Comparison of ENCODE assay signal across 36 cellular contexts in genomic region chr1:168697376-168697775, GRCh38. TPM values are rescaled to one million over a fixed set of nuclear protein-coding genes. Genes with fewer than 3 reads are reported as not detected.
"Had no signal": no experiment of that assay in that cellular context is flagged by ENCODE, and none has a peak within 500 bp of the region (broad histone marks: within the 10 kb centered on the region; RNA-seq: fewer than 3 reads in every experiment).

No MANE protein-coding gene starts in this region.

- H3K9me3 ChIP-seq: ascending aorta, Peyer's patch, SJSA1, SK-N-SH had no signal

- H3K9ac ChIP-seq: SK-N-SH had no signal

- H3K27ac ChIP-seq: ascending aorta, Peyer's patch, SJSA1, VCaP had no signal

- H3K27me3 ChIP-seq: ascending aorta, Peyer's patch, SJSA1 had no signal

- H3K9me2 ChIP-seq: SK-N-SH had no signal

- ATAC-seq: activated CD8-positive, alpha-beta T cell treated with anti-CD3 and anti-CD28 coated beads for 36 hours; activated T-cell treated with anti-CD3 and anti-CD28 coated beads, Interleukin-2, amount 50 U/mL, for 72 hours; activated T-helper 17 cell treated with anti-CD3 and anti-CD28 coated beads, Interleukin-2, amount 50 U/mL, for 72 hours; PC-3 had no signal

- H3K4me1 ChIP-seq: ascending aorta, Peyer's patch, SJSA1 had no signal

- H3K4me2 ChIP-seq: SK-N-SH had no signal

- H3K36me3 ChIP-seq: ascending aorta, Peyer's patch, SJSA1 had no signal

- H3K4me3 Mint-ChIP-seq: activated B cell treated with CpG ODN at 0.5 μM for 24 hours; activated CD8-positive, alpha-beta T cell treated with anti-CD3 and anti-CD28 coated beads for 36 hours; activated naive CD8-positive, alpha-beta T cell treated with anti-CD3 and anti-CD28 coated beads for 36 hours; activated T-cell treated with anti-CD3 and anti-CD28 coated beads, Interleukin-2, amount 50 U/mL, for 72 hours; activated T-helper 17 cell treated with anti-CD3 and anti-CD28 coated beads, Interleukin-2, amount 50 U/mL, for 72 hours; brain; T-helper 1 cell treated with Interleukin-12 subunit alpha and Interleukin-12 subunit beta and Interleukin-4 antibody, amounts not matched to agents 30 μg/mL and 1 μg/mL, for 36 hours had no signal

- H3K36me3 Mint-ChIP-seq: activated naive CD8-positive, alpha-beta T cell treated with anti-CD3 and anti-CD28 coated beads for 36 hours; brain had no signal

- H3K4me1 Mint-ChIP-seq: activated B cell treated with CpG ODN at 0.5 μM for 24 hours; activated naive CD8-positive, alpha-beta T cell treated with anti-CD3 and anti-CD28 coated beads for 36 hours; activated T-helper 17 cell treated with anti-CD3 and anti-CD28 coated beads, Interleukin-2, amount 50 U/mL, for 72 hours had no signal

- H3K4me3 ChIP-seq: ascending aorta, Peyer's patch, SJSA1 had no signal

- DNase-seq: activated B cell treated with CpG ODN at 0.5 μM for 24 hours; activated CD4-positive, alpha-beta T cell treated with anti-CD3 and anti-CD28 coated beads for 4 hours; activated CD4-positive, alpha-beta T cell treated with anti-CD3 and anti-CD28 coated beads, Interleukin-2, amount 50 U/mL, for 4 hours; activated CD4-positive, CD25-positive, alpha-beta regulatory T cell treated with anti-CD3 and anti-CD28 coated beads, Interleukin-2, amount 50 U/mL, for 72 hours; activated CD8-positive, alpha-beta T cell treated with anti-CD3 and anti-CD28 coated beads for 36 hours; activated effector memory CD4-positive, alpha-beta T cell treated with anti-CD3 and anti-CD28 coated beads, Interleukin-2, amount 50 U/mL, for 16 hours; activated naive CD4-positive, alpha-beta T cell; activated naive CD4-positive, alpha-beta T cell treated with anti-CD3 and anti-CD28 coated beads, Interleukin-2, amount 50 U/mL, for 16 hours; activated naive CD8-positive, alpha-beta T cell treated with anti-CD3 and anti-CD28 coated beads for 36 hours; activated T-cell treated with anti-CD3 and anti-CD28 coated beads, Interleukin-2, amount 50 U/mL, for 1 hour; activated T-cell treated with anti-CD3 and anti-CD28 coated beads, Interleukin-2, amount 50 U/mL, for 72 hours; amygdala; caudate nucleus; cerebellar nuclear complex; NCI-H1105 treated with DMSO at 0.1 percent for 48 hours; NCI-H1436; NCI-H1694; NCI-H1930; NCI-H2081 treated with DMSO at 0.1 percent for 48 hours; NCI-H345; NCI-H524 treated with DMSO at 0.1 percent for 48 hours; PC-3; Peyer's patch; RPMI8226; SHP77 treated with DMSO at 0.1 percent for 48 hours; SK-N-SH had no signal

- H3K27me3 Mint-ChIP-seq: activated CD8-positive, alpha-beta T cell treated with anti-CD3 and anti-CD28 coated beads for 36 hours; activated naive CD8-positive, alpha-beta T cell treated with anti-CD3 and anti-CD28 coated beads for 36 hours; activated T-helper 17 cell treated with anti-CD3 and anti-CD28 coated beads, Interleukin-2, amount 50 U/mL, for 72 hours; brain had no signal

- H3K27ac Mint-ChIP-seq: activated B cell treated with CpG ODN at 0.5 μM for 24 hours; activated CD8-positive, alpha-beta T cell treated with anti-CD3 and anti-CD28 coated beads for 36 hours; activated naive CD8-positive, alpha-beta T cell treated with anti-CD3 and anti-CD28 coated beads for 36 hours; activated T-cell treated with anti-CD3 and anti-CD28 coated beads, Interleukin-2, amount 50 U/mL, for 72 hours; activated T-helper 17 cell treated with anti-CD3 and anti-CD28 coated beads, Interleukin-2, amount 50 U/mL, for 72 hours; brain; T-helper 1 cell treated with Interleukin-12 subunit alpha and Interleukin-12 subunit beta and Interleukin-4 antibody, amounts not matched to agents 30 μg/mL and 1 μg/mL, for 36 hours had no signal

RNA-seq across cellular contexts. Expression of gene DPT, which starts 31.6 kb away (rescaled TPM):
- total RNA-seq: activated B cell treated with CpG ODN at 0.5 μM for 24 hours; activated CD8-positive, alpha-beta memory T cell treated with anti-CD3 and anti-CD28 coated beads for 36 hours; activated CD8-positive, alpha-beta T cell treated with anti-CD3 and anti-CD28 coated beads for 36 hours; activated naive CD8-positive, alpha-beta T cell treated with anti-CD3 and anti-CD28 coated beads for 36 hours; activated T-cell treated with anti-CD3 and anti-CD28 coated beads, Interleukin-2, amount 50 U/mL, for 72 hours; activated T-helper 17 cell treated with anti-CD3 and anti-CD28 coated beads, Interleukin-2, amount 50 U/mL, for 72 hours; bronchial epithelial cell; M059J; NCI-H460; PC-3; SJSA1 had no signal
